ENCODE assay signal across 8 cellular contexts in genomic region chr19:38263696-38264485, GRCh38. TPM values are rescaled to one million over a fixed set of nuclear protein-coding genes. Genes with fewer than 3 reads are reported as not detected.
DNase-seq lines count a peak whose midpoint lies in the region; ATAC-seq, FAIRE-seq and TF ChIP-seq lines count a peak whose summit lies in the region.

No MANE protein-coding gene starts in this region.

- DNase-seq in ELF-1 (ENCODE audit: low read depth, low spot score): peak; percentile 95
- peak; percentile 62 for DNase-seq in HTR-8/SVneo (ENCODE audit: insufficient read length, low spot score)
- DNase-seq in adipocyte (ENCODE audit: low read depth): peak; percentile 49
- DNase-seq in iPS DF 6.9 (ENCODE audit: low read depth, low spot score): peak; percentile 82
- DNase-seq in OCI-M2 (lab: John Stamatoyannopoulos, UW; ENCODE audit: unreplicated experiment): no peak

- peaks cover 9% of the 10 kb centered on the region for H3K4me1 ChIP-seq in adipocyte (ENCODE audit: control insufficient read depth, insufficient read depth, low read length)
- H3K4me1 ChIP-seq in iPS DF 6.9 (ENCODE audit: control insufficient read depth, insufficient read depth, low read length): 0 out of 2 replicates have a peak, but pooled peaks cover 3% of the 10 kb centered on the region
- peaks cover 0 to 10% (median 10%) of the 10 kb centered on the region in 3 donors for H3K4me1 ChIP-seq in skeletal muscle tissue (ENCODE audit: control insufficient read depth in 3 of 3, insufficient read depth in 3 of 3, low read length in 3 of 3)

- H3K9me3 ChIP-seq in adipocyte (ENCODE audit: control insufficient read depth, low read length) (no peaks in the 10 kb centered on the region), iPS DF 6.9 (ENCODE audit: control insufficient read depth, insufficient read depth, low read length) (no peaks in the 10 kb centered on the region), skeletal muscle tissue (ENCODE audit: control insufficient read depth in 3 of 3, low read length in 3 of 3) (no peaks in the 10 kb centered on the region)

- H3K4me3 ChIP-seq in adipocyte (ENCODE audit: low read length) (peak overlapping the region; percentile 72), iPS DF 6.9 (ENCODE audit: low read length) (peak overlapping the region; percentile 52; the same call in 1 of the 2 replicates), skeletal muscle tissue (ENCODE audit: low read length in 3 of 3) (peak overlapping the region; percentile 38 to 65 (median 58))

- FAIRE-seq in HTR-8/SVneo (lab: Jason Lieb, UNC): no peak

- peak; percentile 61 for ATAC-seq in SK-N-SH treated with all-trans-retinoic acid at 6 μM for 48 hours
- no peak for ATAC-seq in HG03045 (IDR thresholded peaks at IDR 0.05; ENCODE audit: unreplicated experiment)

- H3K9ac ChIP-seq in adipocyte (ENCODE audit: low read length): no peak overlapping the region
- H3K9ac ChIP-seq in skeletal muscle tissue (ENCODE audit: low read depth in 1 of 3, low read length in 3 of 3): peak overlapping the region in 1 of 3 donors; percentile 40

- WGBS in iPS DF 6.9 (ENCODE audit: insufficient coverage, insufficient read length): no CpG with 5 or more reads among the region's 33 CpGs

- no peaks in the 10 kb centered on the region for H3K27me3 ChIP-seq in adipocyte (replicated peaks; ENCODE audit: control insufficient read depth, insufficient read depth, low read length)
- no peaks in the 10 kb centered on the region for H3K27me3 ChIP-seq in iPS DF 6.9 (ENCODE audit: control insufficient read depth, insufficient read depth, low read length)
- H3K27me3 ChIP-seq in skeletal muscle tissue (ENCODE audit: control insufficient read depth in 3 of 3, insufficient read depth in 3 of 3, low read length in 3 of 3): peaks cover 15 to 22% (median 19%) of the 10 kb centered on the region in 3 donors

- H3K27ac ChIP-seq in iPS DF 6.9 (ENCODE audit: low read length) (no peak overlapping the region), skeletal muscle tissue (ENCODE audit: low read depth, low read length) (no peak overlapping the region)

- H3K36me3 ChIP-seq in adipocyte (ENCODE audit: control insufficient read depth, insufficient read depth, low read length, severe bottlenecking): no peaks in the 10 kb centered on the region
- H3K36me3 ChIP-seq in iPS DF 6.9 (ENCODE audit: control insufficient read depth, insufficient read depth, low read length): no peaks in the 10 kb centered on the region
- H3K36me3 ChIP-seq in skeletal muscle tissue (ENCODE audit: control insufficient read depth in 3 of 3, insufficient read depth in 3 of 3, low read length in 3 of 3): no peaks in the 10 kb centered on the region

TF ChIP-seq in SK-N-SH treated with all-trans-retinoic acid at 6 μM for 48 hours, 23 proteins besides CTCF, POLR2A, EP300 and RAD21:
- no peak for TF ChIP-seq OSR1 (CRISPR knock-in tag; IDR thresholded peaks at IDR 0.05)
- TF ChIP-seq RARB (CRISPR knock-in tag; IDR thresholded peaks at IDR 0.05): no peak

RNA-seq across cellular contexts. Expression of gene SPINT2, which starts 0.5 kb away (rescaled TPM):
- 1.6 TPM for total RNA-seq in skeletal muscle tissue

RNA-seq across cellular contexts. Expression of gene PPP1R14A, which starts 7.7 kb away (rescaled TPM):
- 2.6 TPM for total RNA-seq in skeletal muscle tissue

RNA-seq across cellular contexts. Expression of gene DPF1, which starts 39.9 kb away (rescaled TPM):
- total RNA-seq in skeletal muscle tissue: 1.0 TPM

RNA-seq across cellular contexts. Expression of gene C19orf33, which starts 40.2 kb away (rescaled TPM):
- total RNA-seq in skeletal muscle tissue: not detected

RNA-seq across cellular contexts. Expression of gene YIF1B, which starts 51.9 kb away (rescaled TPM):
- 18.3 TPM for total RNA-seq in skeletal muscle tissue
